ENCODE assay signal across 33 cellular contexts in the genomic region with DNA sequence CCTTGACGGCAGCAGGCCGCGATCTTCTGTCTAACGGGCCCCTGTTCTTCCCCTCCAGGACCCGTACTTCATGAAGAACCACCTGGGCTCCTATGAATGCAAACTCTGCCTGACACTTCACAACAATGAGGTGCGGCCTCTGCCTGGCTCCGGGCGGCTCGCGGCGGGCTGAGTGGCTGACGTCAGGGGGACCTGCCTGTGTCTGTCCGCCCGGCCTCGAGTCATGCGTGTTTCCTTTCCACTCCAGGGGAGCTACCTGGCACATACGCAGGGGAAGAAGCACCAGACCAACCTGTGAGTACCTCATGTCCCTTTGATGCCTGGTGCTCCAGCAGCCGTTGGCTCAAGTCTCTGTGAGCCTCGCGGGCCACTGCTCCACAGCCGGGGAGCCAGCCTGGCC. TPM values are rescaled to one million over a fixed set of nuclear protein-coding genes. Genes with fewer than 3 reads are reported as not detected.
"Had no signal": no experiment of that assay in that cellular context is flagged by ENCODE, and none has a peak within 500 bp of the region (broad histone marks: within the 10 kb centered on the region; RNA-seq: fewer than 3 reads in every experiment).

No MANE protein-coding gene starts in this region.

- H3K27ac ChIP-seq: coronary artery, esophagus squamous epithelium, heart right ventricle, ovary, psoas muscle, sigmoid colon, spleen, testis, tibial artery had no signal

- FAIRE-seq: endometrium, keratinocyte had no signal

- H3K9me3 ChIP-seq: esophagus squamous epithelium, heart right ventricle, ovary, psoas muscle, sigmoid colon, spleen, testis, tibial artery had no signal

- ATAC-seq: heart right ventricle; left lobe of liver; naive thymus-derived CD8-positive, alpha-beta T cell; psoas muscle; right cardiac atrium; stimulated activated memory B cell treated with anti-CD40 and anti-IgM and Interleukin-4, amounts not matched to agents 10 μg/mL and 1 μg/mL and 100 μg/mL, for 72 hours; stimulated activated naive CD8-positive, alpha-beta T cell treated with anti-CD3 and anti-CD28 coated beads, Interleukin-15, Interleukin-2, amounts not matched to agents 100 U/mL and 50 U/mL, for 24 hours had no signal

- H3K4me3 ChIP-seq: coronary artery, esophagus squamous epithelium, heart right ventricle, ovary, psoas muscle, sigmoid colon, spleen, testis, tibial artery had no signal

- DNase-seq: dermis blood vessel endothelial cell; effector memory CD4-positive, alpha-beta T cell; erythroblast; esophagus squamous epithelium; foreskin melanocyte; glutamatergic neuron; heart right ventricle; hypothalamus; immature natural killer cell; naive thymus-derived CD8-positive, alpha-beta T cell; nephron progenitor cell; occipital lobe; ovary; psoas muscle; right cardiac atrium; sigmoid colon; spleen; stimulated activated CD4-positive, alpha-beta T cell treated with anti-CD3 and anti-CD28 coated beads, Interleukin-4, amount 100 ng/mL, for 4 hours; stimulated activated naive CD8-positive, alpha-beta T cell treated with anti-CD3 and anti-CD28 coated beads, Interleukin-15, Interleukin-2, amounts not matched to agents 100 U/mL and 50 U/mL, for 24 hours; substantia nigra; testis; tibial artery had no signal

- H3K27me3 ChIP-seq: ovary, testis had no signal

- H3K36me3 ChIP-seq: ovary had no signal

RNA-seq across cellular contexts. Expression of gene AMH, which starts 4.6 kb away (rescaled TPM):
- total RNA-seq: occipital lobe, urinary bladder had no signal
- polyA plus RNA-seq: immature natural killer cell; naive thymus-derived CD8-positive, alpha-beta T cell had no signal

RNA-seq across cellular contexts. Expression of gene JSRP1, which starts 11.7 kb away (rescaled TPM):
- total RNA-seq: lower leg skin, lung microvascular endothelial cell, mesenteric fat pad, occipital lobe, renal cortical epithelial cell, right cardiac atrium had no signal
- polyA plus RNA-seq: keratinocyte had no signal

RNA-seq across cellular contexts. Expression of gene PEAK3, which starts 37.5 kb away (rescaled TPM):
- total RNA-seq: occipital lobe, skeletal muscle tissue, urinary bladder had no signal
- polyA plus RNA-seq: keratinocyte had no signal
